Comparison of ENCODE assay signal across 10 cellular contexts in genomic region chr13:108268713-108269112, GRCh38. TPM values are rescaled to one million over a fixed set of nuclear protein-coding genes. Genes with fewer than 3 reads are reported as not detected.
A peak's percentile ranks its signal among the peaks of the same experiment; 100 is the strongest.
DNase-seq lines count a peak whose midpoint lies in the region; ATAC-seq and TF ChIP-seq lines count a peak whose summit lies in the region.
"Had no signal": no experiment of that assay in that cellular context is flagged by ENCODE, and none has a peak within 500 bp of the region (broad histone marks: within the 10 kb centered on the region; RNA-seq: fewer than 3 reads in every experiment).

No MANE protein-coding gene starts in this region.

- no peak for TF ChIP-seq CTCF in HL-60 (IDR thresholded peaks at IDR 0.05; ENCODE audit: insufficient read depth, low read length)
- no peak for TF ChIP-seq CTCF in vagina (IDR thresholded peaks at IDR 0.05)
- TF ChIP-seq CTCF in tibial artery (IDR thresholded peaks at IDR 0.05): no peak

- H3K27ac ChIP-seq in HL-60 (replicated peaks) (peak overlapping the region; percentile 87), thymus (ENCODE audit: low read depth) (peak overlapping the region; percentile 36), vagina (no peak overlapping the region), tibial artery (no peak overlapping the region)

- no peak for TF ChIP-seq POLR2A in vagina (IDR thresholded peaks at IDR 0.05)

- H3K9me3 ChIP-seq in thymus (ENCODE audit: control insufficient read depth): no peaks in the 10 kb centered on the region
- no peaks in the 10 kb centered on the region for H3K9me3 ChIP-seq in vagina
- no peaks in the 10 kb centered on the region for H3K9me3 ChIP-seq in tibial artery
- H3K9me3 ChIP-seq: ascending aorta had no signal

- peaks cover 11% of the 10 kb centered on the region for H3K36me3 Mint-ChIP-seq in activated naive CD4-positive, alpha-beta T cell treated with anti-CD3 and anti-CD28 coated beads, Interleukin-2, amount 10 ng/mL, durations not matched to agents 7 days and 5 days
- H3K36me3 Mint-ChIP-seq in central memory CD8-positive, alpha-beta T cell (ENCODE audit: insufficient read depth): no peaks in the 10 kb centered on the region
- no peaks in the 10 kb centered on the region for H3K36me3 Mint-ChIP-seq in activated T-helper 2 cell treated with anti-CD3 and anti-CD28 coated beads, Interferon-gamma antibody, Interleukin-2, Interleukin-4, amounts not matched to agents 10 μg/mL and 5 μg/mL and 100 μg/mL, durations not matched to agents 14 hours and 24 hours and 36 hours (ENCODE audit: low read depth)

- H3K9me3 Mint-ChIP-seq in activated naive CD4-positive, alpha-beta T cell treated with anti-CD3 and anti-CD28 coated beads, Interleukin-2, amount 10 ng/mL, durations not matched to agents 7 days and 5 days: peaks cover 3% of the 10 kb centered on the region
- no peaks in the 10 kb centered on the region for H3K9me3 Mint-ChIP-seq in central memory CD8-positive, alpha-beta T cell
- no peaks in the 10 kb centered on the region for H3K9me3 Mint-ChIP-seq in activated T-helper 2 cell treated with anti-CD3 and anti-CD28 coated beads, Interferon-gamma antibody, Interleukin-2, Interleukin-4, amounts not matched to agents 10 μg/mL and 5 μg/mL and 100 μg/mL, durations not matched to agents 14 hours and 24 hours and 36 hours

- no peaks in the 10 kb centered on the region for H3K27me3 Mint-ChIP-seq in activated naive CD4-positive, alpha-beta T cell treated with anti-CD3 and anti-CD28 coated beads, Interleukin-2, amount 10 ng/mL, durations not matched to agents 7 days and 5 days
- no peaks in the 10 kb centered on the region for H3K27me3 Mint-ChIP-seq in central memory CD8-positive, alpha-beta T cell
- no peaks in the 10 kb centered on the region for H3K27me3 Mint-ChIP-seq in activated T-helper 2 cell treated with anti-CD3 and anti-CD28 coated beads, Interferon-gamma antibody, Interleukin-2, Interleukin-4, amounts not matched to agents 10 μg/mL and 5 μg/mL and 100 μg/mL, durations not matched to agents 14 hours and 24 hours and 36 hours (ENCODE audit: low read depth)

- H3K4me1 Mint-ChIP-seq in activated naive CD4-positive, alpha-beta T cell treated with anti-CD3 and anti-CD28 coated beads, Interleukin-2, amount 10 ng/mL, durations not matched to agents 7 days and 5 days: peaks cover 63% of the 10 kb centered on the region
- peaks cover 26% of the 10 kb centered on the region for H3K4me1 Mint-ChIP-seq in central memory CD8-positive, alpha-beta T cell
- H3K4me1 Mint-ChIP-seq in activated T-helper 2 cell treated with anti-CD3 and anti-CD28 coated beads, Interferon-gamma antibody, Interleukin-2, Interleukin-4, amounts not matched to agents 10 μg/mL and 5 μg/mL and 100 μg/mL, durations not matched to agents 14 hours and 24 hours and 36 hours (ENCODE audit: low read depth): peaks cover 40% of the 10 kb centered on the region

- H3K27me3 ChIP-seq in HL-60 (ENCODE audit: insufficient read depth, poor library complexity, severe bottlenecking) (no peaks in the 10 kb centered on the region), thymus (ENCODE audit: control insufficient read depth, insufficient read depth) (no peaks in the 10 kb centered on the region), vagina (no peaks in the 10 kb centered on the region), tibial artery (no peaks in the 10 kb centered on the region)
- H3K27me3 ChIP-seq: ascending aorta had no signal

- 66% methylated on average over 2 of the region's 2 CpGs for WGBS in thymus

- no peak for ATAC-seq in central memory CD8-positive, alpha-beta T cell (replicated peaks; ENCODE audit: extremely low read depth, poor library complexity, severe bottlenecking)

- intact Hi-C loops in vagina (cut with DNase I) (no loop called here), tibial artery (cut with DNase I; ENCODE audit: low total_unique reads) (no loop called here)
- intact Hi-C loops in activated T-helper 2 cell treated with anti-CD3 and anti-CD28 coated beads, Interferon-gamma antibody, Interleukin-2, Interleukin-4, amounts not matched to agents 10 μg/mL and 5 μg/mL and 100 μg/mL, durations not matched to agents 14 hours and 24 hours and 36 hours (cut with micrococcal nuclease): loop anchor here (1.0 to 10.0 kb wide), 3 partner anchors 42 to 274 kb away; partner anchors contain the start of gene LIG4

- H3K36me3 ChIP-seq in thymus (ENCODE audit: control insufficient read depth, insufficient read depth) (no peaks in the 10 kb centered on the region), vagina (no peaks in the 10 kb centered on the region), tibial artery (peaks cover 0 to 4% (median 0%) of the 10 kb centered on the region in 3 donors)

- H3K4me1 ChIP-seq in thymus (ENCODE audit: control insufficient read depth, insufficient read depth, low read length) (peaks cover 10% of the 10 kb centered on the region), vagina (peaks cover 21% of the 10 kb centered on the region), tibial artery (peaks cover 0 to 17% (median 11%) of the 10 kb centered on the region in 4 donors)
- H3K4me1 ChIP-seq: ascending aorta had no signal

- H3K27ac Mint-ChIP-seq in activated naive CD4-positive, alpha-beta T cell treated with anti-CD3 and anti-CD28 coated beads, Interleukin-2, amount 10 ng/mL, durations not matched to agents 7 days and 5 days: peak overlapping the region; percentile 62
- H3K27ac Mint-ChIP-seq in central memory CD8-positive, alpha-beta T cell (ENCODE audit: low read depth): peak overlapping the region; percentile 88
- H3K27ac Mint-ChIP-seq in activated T-helper 2 cell treated with anti-CD3 and anti-CD28 coated beads, Interferon-gamma antibody, Interleukin-2, Interleukin-4, amounts not matched to agents 10 μg/mL and 5 μg/mL and 100 μg/mL, durations not matched to agents 14 hours and 24 hours and 36 hours: no peak overlapping the region

- no peak for DNase-seq in activated naive CD4-positive, alpha-beta T cell treated with anti-CD3 and anti-CD28 coated beads, Interleukin-2, amount 10 ng/mL, durations not matched to agents 7 days and 5 days
- DNase-seq in activated naive CD4-positive, alpha-beta T cell (lab: John Stamatoyannopoulos, UW): no peak
- DNase-seq in HL-60 (ENCODE audit: low read depth in 1 of 2, low spot score in 1 of 2) (peak in 1 of 2 experiments; percentile 33), vagina (ENCODE audit: extremely low spot score in 2 of 2) (no peak), tibial artery (no peak)
- DNase-seq in central memory CD8-positive, alpha-beta T cell (ENCODE audit: low spot score in 2 of 2): no peak
- DNase-seq in activated T-helper 2 cell treated with anti-CD3 and anti-CD28 coated beads, Interferon-gamma antibody, Interleukin-2, Interleukin-4, amounts not matched to agents 10 μg/mL and 5 μg/mL and 100 μg/mL, durations not matched to agents 14 hours and 24 hours and 36 hours (ENCODE audit: low spot score): no peak
- DNase-seq: activated CD4-positive, CD25-positive, alpha-beta regulatory T cell treated with anti-CD3 and anti-CD28 coated beads, Interleukin-2, amount 50 U/mL, for 72 hours had no signal

- CTCF ChIA-PET in activated naive CD4-positive, alpha-beta T cell treated with anti-CD3 and anti-CD28 coated beads, Interleukin-2, amount 10 ng/mL, durations not matched to agents 7 days and 5 days (lab: Charles Lee): interaction anchor here (1.5 kb wide), 1 partner anchor 624 kb away, joined by 3 read pairs; no protein-coding TSS in a partner anchor

- H3K4me3 ChIP-seq in HL-60 (replicated peaks; ENCODE audit: insufficient read depth, low read length) (no peak overlapping the region), thymus (ENCODE audit: low read length) (no peak overlapping the region), vagina (no peak overlapping the region), tibial artery (no peak overlapping the region)

- H3K4me3 Mint-ChIP-seq in activated naive CD4-positive, alpha-beta T cell treated with anti-CD3 and anti-CD28 coated beads, Interleukin-2, amount 10 ng/mL, durations not matched to agents 7 days and 5 days: no peak overlapping the region
- H3K4me3 Mint-ChIP-seq in central memory CD8-positive, alpha-beta T cell: no peak overlapping the region
- H3K4me3 Mint-ChIP-seq in activated T-helper 2 cell treated with anti-CD3 and anti-CD28 coated beads, Interferon-gamma antibody, Interleukin-2, Interleukin-4, amounts not matched to agents 10 μg/mL and 5 μg/mL and 100 μg/mL, durations not matched to agents 14 hours and 24 hours and 36 hours (ENCODE audit: low read depth): no peak overlapping the region

RNA-seq across cellular contexts. Expression of gene TNFSF13B, which starts 0.8 kb away (rescaled TPM):
- polyA plus RNA-seq in thymus: 7.4 TPM
- total RNA-seq in vagina: not detected
- total RNA-seq in activated T-helper 2 cell treated with anti-CD3 and anti-CD28 coated beads, Interferon-gamma antibody, Interleukin-2, Interleukin-4, amounts not matched to agents 10 μg/mL and 5 μg/mL and 100 μg/mL, durations not matched to agents 14 hours and 24 hours and 36 hours: 1.1 and 1.7 TPM in 2 replicates

RNA-seq across cellular contexts. Expression of gene ABHD13, which starts 50.5 kb away (rescaled TPM):
- polyA plus RNA-seq in thymus: 9.6 TPM
- total RNA-seq in vagina: 10.1 TPM
- total RNA-seq in activated T-helper 2 cell treated with anti-CD3 and anti-CD28 coated beads, Interferon-gamma antibody, Interleukin-2, Interleukin-4, amounts not matched to agents 10 μg/mL and 5 μg/mL and 100 μg/mL, durations not matched to agents 14 hours and 24 hours and 36 hours: 6.0 and 6.8 TPM in 2 replicates

RNA-seq across cellular contexts. Expression of gene LIG4, which starts 53.4 kb away (rescaled TPM):
- 22.3 TPM for polyA plus RNA-seq in thymus
- total RNA-seq in vagina: 7.4 TPM
- total RNA-seq in activated T-helper 2 cell treated with anti-CD3 and anti-CD28 coated beads, Interferon-gamma antibody, Interleukin-2, Interleukin-4, amounts not matched to agents 10 μg/mL and 5 μg/mL and 100 μg/mL, durations not matched to agents 14 hours and 24 hours and 36 hours: 6.9 and 7.3 TPM in 2 replicates

Comparison
In these comparisons a context has a peak if more than half of its experiments do, and no peak if none do; other contexts are left out.
1. H3K27ac ChIP-seq: peak in HL-60 (single experiment) and thymus (single experiment); none in vagina (single experiment) and tibial artery (0 of 2).